Comparison of ENCODE assay signal across 9 cellular contexts in genomic region chr1:71587961-71588360, GRCh38.
A peak's percentile ranks its signal among the peaks of the same experiment; 100 is the strongest.
DNase-seq lines count a peak whose midpoint lies in the region; ATAC-seq, FAIRE-seq and TF ChIP-seq lines count a peak whose summit lies in the region.
"Had no signal": no experiment of that assay in that cellular context is flagged by ENCODE, and none has a peak within 500 bp of the region (broad histone marks: within the 10 kb centered on the region; RNA-seq: fewer than 3 reads in every experiment).

No MANE protein-coding gene starts in this region.

- H4K5ac ChIP-seq in IMR-90 (ENCODE audit: low read depth, low read length) = no peak overlapping the region

- H3K4me1 ChIP-seq in IMR-90 (ENCODE audit: control insufficient read depth, insufficient read depth, low read length) = no peaks in the 10 kb centered on the region
- peaks cover 18% of the 10 kb centered on the region for H3K4me1 ChIP-seq in adipocyte (ENCODE audit: control insufficient read depth, insufficient read depth, low read length)
- H3K4me1 ChIP-seq in kidney (ENCODE audit: control insufficient read depth in 1 of 2, insufficient read depth in 1 of 2, low read depth in 1 of 2, low read length in 2 of 2) = peaks cover 0 to 3% of the 10 kb centered on the region in 2 donors
- peaks cover 2% of the 10 kb centered on the region for H3K4me1 ChIP-seq in ovary (ENCODE audit: insufficient read depth)

- no peak overlapping the region for H2AK9ac ChIP-seq in IMR-90 (replicated peaks; ENCODE audit: low read depth, low read length, poor library complexity)

- dilution Hi-C loops in IMR-90 (cut with HindIII; ENCODE audit: low sequenced_read_pairs, unreplicated experiment) = no loop called here

- in situ Hi-C loops in IMR-90 (cut with MboI; ENCODE audit: low sequenced_read_pairs) = loop anchor here (5.0 kb wide), 1 partner anchor 449 kb away; no protein-coding TSS in a partner anchor

- no peaks in the 10 kb centered on the region for H4K20me1 ChIP-seq in IMR-90 (ENCODE audit: insufficient read depth, low read length)

- CTCF ChIA-PET in BJ (lab: Yijun Ruan, JAX) = no interaction called here
- CTCF ChIA-PET in IMR-90 (lab: Yijun Ruan, JAX) = no interaction called here

- H3K56ac ChIP-seq in IMR-90 (ENCODE audit: extremely low read depth, insufficient read depth, low read length) = no peak overlapping the region

- TF ChIP-seq EP300 in ovary (IDR thresholded peaks at IDR 0.05) = no peak

- FAIRE-seq in kidney (lab: Jason Lieb, UNC) = peak; percentile 79

- H2BK15ac ChIP-seq in IMR-90 (ENCODE audit: low read depth, low read length) = no peak overlapping the region

- ATAC-seq in IMR-90 (ENCODE audit: low read depth) (0 out of 2 replicates have a peak, but pooled peaks have one; percentile 46), GM18519 (IDR thresholded peaks at IDR 0.05; ENCODE audit: low FRiP score, unreplicated experiment) (no peak), GM18511 (IDR thresholded peaks at IDR 0.05; ENCODE audit: unreplicated experiment) (no peak)

- no peak overlapping the region for H3K27ac ChIP-seq in IMR-90 (ENCODE audit: insufficient read depth, low read length)
- H3K27ac ChIP-seq in kidney (ENCODE audit: low read depth in 2 of 2, low read length in 2 of 2) = no peak overlapping the region
- no peak overlapping the region for H3K27ac ChIP-seq in ovary

- H3K9ac ChIP-seq in IMR-90 (ENCODE audit: low read depth, low read length) (no peak overlapping the region), adipocyte (ENCODE audit: low read length) (peak overlapping the region; percentile 57), kidney (ENCODE audit: low read length in 2 of 2) (no peak overlapping the region)

- WGBS in IMR-90 (ENCODE audit: extremely low coverage in 2 of 2, insufficient read length in 1 of 2), 2 experiments = no CpG with 5 or more reads among the region's 3 CpGs
- WGBS in ovary, 3 donors = 36 to 44% (median 38%) methylated on average over 3 of the region's 3 CpGs

- no peaks in the 10 kb centered on the region for H3K79me1 ChIP-seq in IMR-90 (ENCODE audit: low read depth in 1 of 2, low read length in 2 of 2)

- POLR2A ChIA-PET in BJ (lab: Charles Lee) (no interaction called here), IMR-90 (lab: Charles Lee; ENCODE audit: unreplicated experiment) (no interaction called here)

- no TSS peak for BruUV-seq in IMR-90 (replicated peaks; lab: Mats Ljungman, UMichigan)

- H2BK120ac ChIP-seq in IMR-90 (ENCODE audit: low read depth, low read length) = no peak overlapping the region

- intact Hi-C loops in IMR-90 (cut with micrococcal nuclease) (loop anchor here (1.0 to 5.0 kb wide), 3 partner anchors 449 to 695 kb away; partner anchors contain the start of gene NEGR1), kidney (cut with DNase I) (no loop called here), ovary (cut with DNase I) (no loop called here)

- H3K4me3 ChIP-seq in BJ (ENCODE audit: low read depth, low read length) = no peak overlapping the region
- no peak overlapping the region for H3K4me3 ChIP-seq in IMR-90 (ENCODE audit: insufficient read depth, low read depth, low read length)
- no peak overlapping the region for H3K4me3 ChIP-seq in adipocyte (ENCODE audit: low read length)
- no peak overlapping the region for H3K4me3 ChIP-seq in kidney (ENCODE audit: low read length in 2 of 2)
- H3K4me3 ChIP-seq in ovary = no peak overlapping the region

- H3K9me3 ChIP-seq in IMR-90 (ENCODE audit: control insufficient read depth, insufficient read depth, low read length) = no peaks in the 10 kb centered on the region
- H3K9me3 ChIP-seq in adipocyte (ENCODE audit: control insufficient read depth, low read length) = no peaks in the 10 kb centered on the region
- no peaks in the 10 kb centered on the region for H3K9me3 ChIP-seq in kidney (ENCODE audit: control insufficient read depth in 1 of 2, low read length in 2 of 2)
- no peaks in the 10 kb centered on the region for H3K9me3 ChIP-seq in ovary

- H3K27me3 ChIP-seq in BJ (ENCODE audit: control insufficient read depth, insufficient read depth, low read length) = no peaks in the 10 kb centered on the region
- no peaks in the 10 kb centered on the region for H3K27me3 ChIP-seq in IMR-90 (ENCODE audit: control insufficient read depth, insufficient read depth, low read length)
- no peaks in the 10 kb centered on the region for H3K27me3 ChIP-seq in adipocyte (replicated peaks; ENCODE audit: control insufficient read depth, insufficient read depth, low read length)
- H3K27me3 ChIP-seq in ovary = no peaks in the 10 kb centered on the region

- H3K4ac ChIP-seq in IMR-90 (ENCODE audit: low read depth, low read length) = no peak overlapping the region

- H4K8ac ChIP-seq in IMR-90 (ENCODE audit: low read depth in 2 of 2, low read length in 2 of 2) = no peak overlapping the region

- H2AFZ ChIP-seq in IMR-90 (replicated peaks; ENCODE audit: low read length, poor library complexity) = no peak overlapping the region

- no peak overlapping the region for H2BK20ac ChIP-seq in IMR-90 (ENCODE audit: low read depth, low read length)

- no peak overlapping the region for H3K4me2 ChIP-seq in IMR-90 (ENCODE audit: low read depth, low read length)

- no peak overlapping the region for H3K23ac ChIP-seq in IMR-90 (ENCODE audit: low read depth, low read length)

- H3K36me3 ChIP-seq in BJ (ENCODE audit: control insufficient read depth, insufficient read depth, low read length) (no peaks in the 10 kb centered on the region), IMR-90 (ENCODE audit: control insufficient read depth, insufficient read depth, low read length) (no peaks in the 10 kb centered on the region; the same call in 1 of the 2 replicates), adipocyte (ENCODE audit: control insufficient read depth, insufficient read depth, low read length, severe bottlenecking) (no peaks in the 10 kb centered on the region), kidney (ENCODE audit: control insufficient read depth in 1 of 2, insufficient read depth in 2 of 2, low read length in 2 of 2) (no peaks in the 10 kb centered on the region), ovary (no peaks in the 10 kb centered on the region)

- H2AK5ac ChIP-seq in IMR-90 (ENCODE audit: low read depth, low read length) = no peak overlapping the region

- DNase-seq in BJ (ENCODE audit: low read depth) (peak; percentile 7), IMR-90 (peak; percentile 47), adipocyte (ENCODE audit: low read depth) (peak; percentile 83), kidney (no peak), NCI-H774 (lab: John Stamatoyannopoulos, UW) (no peak), ovary (no peak)
- DNase-seq: stimulated activated CD4-positive, alpha-beta T cell treated with anti-CD3 and anti-CD28 coated beads, Interleukin-4, amount 100 ng/mL, for 4 hours had no signal

- H3K9me1 ChIP-seq in IMR-90 (ENCODE audit: insufficient read depth, low read length) = no peaks in the 10 kb centered on the region

- H3K14ac ChIP-seq in IMR-90 (replicated peaks; ENCODE audit: low read depth, low read length) = no peak overlapping the region

- TF ChIP-seq RAD21 in IMR-90 (IDR thresholded peaks at IDR 0.05; ENCODE audit: low read length) = peak; percentile 61

- TF ChIP-seq POLR2A in IMR-90 (IDR thresholded peaks at IDR 0.05; ENCODE audit: low read depth, low read length) (no peak), ovary (IDR thresholded peaks at IDR 0.05) (no peak)

- no peak overlapping the region for H2BK5ac ChIP-seq in IMR-90 (ENCODE audit: low read depth, low read length, poor library complexity, severe bottlenecking)

- no peak overlapping the region for H4K91ac ChIP-seq in IMR-90 (ENCODE audit: insufficient read depth, low read depth, low read length)

- no peak overlapping the region for H3K18ac ChIP-seq in IMR-90 (ENCODE audit: low read depth, low read length)

- TF ChIP-seq CTCF in BJ (IDR thresholded peaks at IDR 0.05; ENCODE audit: insufficient read depth, low read depth, low read length) (peak; percentile 46), IMR-90 (conservative IDR thresholded peaks at IDR 0.05; ENCODE audit: low read depth, low read length) (peak; percentile 58), kidney (IDR thresholded peaks at IDR 0.05; ENCODE audit: borderline replicate concordance, extremely low read depth, insufficient read depth) (peak; percentile 19), ovary (IDR thresholded peaks at IDR 0.05) (no peak)

TF ChIP-seq in IMR-90, 13 proteins besides CTCF, POLR2A, EP300 and RAD21:
- TF ChIP-seq SMC3 (IDR thresholded peaks at IDR 0.05; ENCODE audit: low read depth, low read length) (peak; percentile 48; the same call in 1 of the 2 replicates), ELK1 (IDR thresholded peaks at IDR 0.05; ENCODE audit: borderline replicate concordance, low read depth, low read length) (no peak)

Comparison
In these comparisons a context has a peak if more than half of its experiments do, and no peak if none do; other contexts are left out.
1. DNase-seq: peak in BJ (single experiment), IMR-90 (single experiment) and adipocyte (single experiment); none in kidney (single experiment), NCI-H774 (single experiment) and ovary (0 of 5).
2. CTCF ChIP-seq: peak in BJ (single experiment), IMR-90 (single experiment) and kidney (single experiment); none in ovary (0 of 3).